Comparison of ENCODE assay signal across 34 cellular contexts in genomic region chr7:152607007-152607406, GRCh38.
"Had no signal": no experiment of that assay in that cellular context is flagged by ENCODE, and none has a peak within 500 bp of the region (broad histone marks: within the 10 kb centered on the region; RNA-seq: fewer than 3 reads in every experiment).

No MANE protein-coding gene starts in this region.

- H3K36me3 ChIP-seq: adrenal gland, ascending aorta, brain microvascular endothelial cell, breast epithelium, cardiac muscle cell had no signal

- H3K4me3 ChIP-seq: adrenal gland, ascending aorta, body of pancreas, breast epithelium, cardiac muscle cell had no signal

- H3K4me1 ChIP-seq: adrenal gland, ascending aorta, body of pancreas, breast epithelium had no signal

- H3K27me3 ChIP-seq: adrenal gland, ascending aorta, body of pancreas, brain microvascular endothelial cell, breast epithelium, cardiac muscle cell had no signal

- FAIRE-seq: astrocyte, bronchial epithelial cell had no signal

- ATAC-seq: activated naive CD4-positive, alpha-beta T cell treated with anti-CD3 and anti-CD28 coated beads, Interleukin-2, amount 50 U/mL, for 72 hours; activated naive CD8-positive, alpha-beta T cell treated with anti-CD3 and anti-CD28 coated beads, Interleukin-2, amount 50 U/mL, for 24 hours; activated T-cell treated with anti-CD3 and anti-CD28 coated beads, Interleukin-2, amount 50 U/mL, for 4 hours; activated T-cell treated with anti-CD3 and anti-CD28 coated beads, Interleukin-2, amount 50 U/mL, for 72 hours; activated T-helper 17 cell treated with anti-CD3 and anti-CD28 coated beads, Interleukin-2, amount 50 U/mL, for 72 hours; body of pancreas had no signal

- H3K27ac ChIP-seq: adrenal gland, ascending aorta, body of pancreas, brain microvascular endothelial cell, breast epithelium, cardiac muscle cell had no signal

- H3K9me3 ChIP-seq: adrenal gland, ascending aorta, body of pancreas, breast epithelium had no signal

- DNase-seq: activated effector memory CD4-positive, alpha-beta T cell treated with anti-CD3 and anti-CD28 coated beads, Interleukin-2, amount 50 U/mL, for 16 hours; activated effector memory CD4-positive, alpha-beta T cell treated with Interleukin-2 at 50 U/mL for 16 hours; activated gamma-delta T cell; activated gamma-delta T cell treated with Interleukin-2 at 50 U/mL for 16 hours; activated naive CD4-positive, alpha-beta T cell; activated naive CD4-positive, alpha-beta T cell treated with anti-CD3 and anti-CD28 coated beads for 36 hours; activated naive CD4-positive, alpha-beta T cell treated with anti-CD3 and anti-CD28 coated beads, Interleukin-2, amount 10 ng/mL, durations not matched to agents 7 days and 5 days; activated naive CD4-positive, alpha-beta T cell treated with anti-CD3 and anti-CD28 coated beads, Interleukin-2, amount 50 U/mL, for 16 hours; activated naive CD4-positive, alpha-beta T cell treated with Interleukin-2 at 50 U/mL for 16 hours; activated naive CD8-positive, alpha-beta T cell treated with anti-CD3 and anti-CD28 coated beads for 36 hours; activated naive CD8-positive, alpha-beta T cell treated with anti-CD3 and anti-CD28 coated beads, Interleukin-2, amount 10 ng/mL, durations not matched to agents 7 days and 5 days; activated naive CD8-positive, alpha-beta T cell treated with anti-CD3 and anti-CD28 coated beads, Interleukin-2, amount 50 U/mL, for 24 hours; activated T-cell treated with anti-CD3 and anti-CD28 coated beads, Interleukin-2, amount 50 U/mL, for 1 hour; activated T-cell treated with anti-CD3 and anti-CD28 coated beads, Interleukin-2, amount 50 U/mL, for 24 hours; activated T-cell treated with anti-CD3 and anti-CD28 coated beads, Interleukin-2, amount 50 U/mL, for 4 hours; activated T-cell treated with anti-CD3 and anti-CD28 coated beads, Interleukin-2, amount 50 U/mL, for 48 hours; activated T-cell treated with anti-CD3 and anti-CD28 coated beads, Interleukin-2, amount 50 U/mL, for 72 hours; amniotic stem cell; amygdala; anterior cingulate cortex; aorta; body of pancreas; brain microvascular endothelial cell; caudate nucleus; central memory CD4-positive, alpha-beta T cell; cerebellar nuclear complex had no signal
